Comparison of ENCODE assay signal across 8 cellular contexts in the genomic region with DNA sequence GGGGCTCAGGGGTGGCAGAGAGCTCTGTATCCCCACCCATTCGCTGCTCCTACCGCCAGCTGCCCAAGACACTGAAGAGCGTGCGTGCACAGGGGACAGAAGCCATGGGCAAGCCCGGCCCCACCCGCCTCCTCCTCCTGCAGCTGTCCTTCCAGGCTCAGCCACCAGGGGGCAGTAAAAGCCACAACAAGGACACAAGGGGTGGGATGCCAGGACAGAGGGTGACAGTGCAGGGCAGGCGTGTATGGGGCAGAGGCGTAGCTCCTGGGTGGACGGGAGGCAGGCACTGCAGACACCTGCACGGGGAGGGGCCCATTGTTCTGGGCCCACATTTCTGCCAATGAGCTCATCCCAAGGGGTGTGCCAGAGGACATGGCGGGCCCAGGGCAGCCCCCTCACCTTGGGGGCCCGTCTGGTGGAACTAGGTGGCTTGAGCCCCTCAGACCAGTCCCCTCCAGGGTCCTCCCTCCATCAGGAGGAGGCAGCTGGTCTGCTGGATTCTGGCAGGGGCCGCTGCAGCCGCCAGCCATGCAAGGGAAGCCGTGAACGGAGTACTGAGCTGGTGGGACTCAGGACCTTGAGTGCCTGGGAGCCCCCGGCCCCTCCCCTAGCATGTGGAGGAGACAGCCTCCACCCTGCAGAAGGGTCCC.
DNase-seq lines count a peak whose midpoint lies in the region; ATAC-seq and TF ChIP-seq lines count a peak whose summit lies in the region.

No MANE protein-coding gene starts in this region.

- peaks cover 6% of the 10 kb centered on the region for H4K20me1 ChIP-seq in neural progenitor cell (ENCODE audit: low read depth)

- no peak overlapping the region for H3K9ac ChIP-seq in neural progenitor cell

- peaks cover 15% of the 10 kb centered on the region for H3K4me1 Mint-ChIP-seq in neural progenitor cell

- H3K9me3 Mint-ChIP-seq in neural progenitor cell, result no peaks in the 10 kb centered on the region

- no peaks in the 10 kb centered on the region for H3K9me3 ChIP-seq in neural progenitor cell (ENCODE audit: low read depth)

- no peak overlapping the region for H3K4me2 ChIP-seq in neural progenitor cell

- no peak overlapping the region for H3K27ac ChIP-seq in HL-60 (replicated peaks)
- H3K27ac ChIP-seq in neural progenitor cell, result peak overlapping the region; percentile 86

- peak overlapping the region; percentile 96 for H3K27ac Mint-ChIP-seq in neural progenitor cell

- H3K4me3 Mint-ChIP-seq in neural progenitor cell, result peak overlapping the region; percentile 74

- H3K4me1 ChIP-seq in neural progenitor cell, result peaks cover 19% of the 10 kb centered on the region

- no peak overlapping the region for H3K4me3 ChIP-seq in HL-60 (replicated peaks; ENCODE audit: insufficient read depth, low read length)
- H3K4me3 ChIP-seq in fibroblast of pulmonary artery (replicated peaks; ENCODE audit: low read depth, low read length), result no peak overlapping the region
- H3K4me3 ChIP-seq in neural progenitor cell, result no peak overlapping the region

- H3K36me3 ChIP-seq in neural progenitor cell, result no peaks in the 10 kb centered on the region

- TF ChIP-seq CTCF in HL-60 (IDR thresholded peaks at IDR 0.05; ENCODE audit: insufficient read depth, low read length), result peak; percentile 94
- TF ChIP-seq CTCF in fibroblast of pulmonary artery (IDR thresholded peaks at IDR 0.05; ENCODE audit: low read length, missing control alignments), result peak; percentile 92
- TF ChIP-seq CTCF in neural progenitor cell (IDR thresholded peaks at IDR 0.05), result peak; percentile 90

- H3K79me2 ChIP-seq in neural progenitor cell (ENCODE audit: low read depth), result no peaks in the 10 kb centered on the region

- DNase-seq in D341Med (ENCODE audit: low spot score) (peak; percentile 93), HL-60 (ENCODE audit: low read depth in 1 of 2, low spot score in 1 of 2) (peak; percentile 51 to 88), RKO (ENCODE audit: low spot score) (peak; percentile 44), activated T-helper 1 cell treated with Interleukin-2 at 50 U/mL for 16 hours (ENCODE audit: low read depth) (peak; percentile 57), fibroblast of pulmonary artery (ENCODE audit: low read depth) (peak; percentile 84), neural progenitor cell (ENCODE audit: low spot score) (peak; percentile 89), stromal cell of bone marrow (ENCODE audit: low read depth) (peak; percentile 60)

- no peak overlapping the region for H2AFZ ChIP-seq in neural progenitor cell (replicated peaks)

- no peaks in the 10 kb centered on the region for H3F3A ChIP-seq in neural progenitor cell (ENCODE audit: low read depth)

- peaks cover 2% of the 10 kb centered on the region for H3K36me3 Mint-ChIP-seq in neural progenitor cell

- no peak for ATAC-seq in GM18868 (IDR thresholded peaks at IDR 0.05; ENCODE audit: unreplicated experiment)

- H3K27me3 ChIP-seq in HL-60 (ENCODE audit: insufficient read depth, poor library complexity, severe bottlenecking) (no peaks in the 10 kb centered on the region), neural progenitor cell (no peaks in the 10 kb centered on the region)

- H3K27me3 Mint-ChIP-seq in neural progenitor cell (ENCODE audit: insufficient read depth, low read depth), result peaks cover 3% of the 10 kb centered on the region
